2 cellular contexts compared by ENCODE assay signal in genomic region chr3:29279276-29279675, GRCh38.
TF ChIP-seq lines count a peak whose summit lies in the region.

No MANE protein-coding gene starts in this region.

TF ChIP-seq in SK-N-SH, 30 proteins besides CTCF, POLR2A, EP300 and RAD21 (continued from another document):
- TF ChIP-seq MAX (IDR thresholded peaks at IDR 0.05; ENCODE audit: low read depth): no peak
- TF ChIP-seq NFIC (IDR thresholded peaks at IDR 0.05; ENCODE audit: borderline replicate concordance): no peak
- no peak for TF ChIP-seq FOXJ3 (CRISPR knock-in tag; IDR thresholded peaks at IDR 0.05)
- no peak for TF ChIP-seq GABPA (IDR thresholded peaks at IDR 0.05; ENCODE audit: low read depth)
- TF ChIP-seq ELF1 (IDR thresholded peaks at IDR 0.05): no peak
- no peak for TF ChIP-seq ZBTB33 (IDR thresholded peaks at IDR 0.05; ENCODE audit: borderline replicate concordance, low read depth)

TF ChIP-seq in SK-N-SH treated with all-trans-retinoic acid at 6 μM for 48 hours, 23 proteins besides CTCF, POLR2A, EP300 and RAD21 (continued from another document):
- no peak for TF ChIP-seq CREB5 (CRISPR knock-in tag; IDR thresholded peaks at IDR 0.05; ENCODE audit: low read depth)
